In genomic region chr20:57409316-57409671, GRCh38 we compare ENCODE assay signal across 20 cellular contexts. TPM values are rescaled to one million over a fixed set of nuclear protein-coding genes. Genes with fewer than 3 reads are reported as not detected.
DNase-seq lines count a peak whose midpoint lies in the region; ATAC-seq, FAIRE-seq and TF ChIP-seq lines count a peak whose summit lies in the region.
"Had no signal": no experiment of that assay in that cellular context is flagged by ENCODE, and none has a peak within 500 bp of the region (broad histone marks: within the 10 kb centered on the region; RNA-seq: fewer than 3 reads in every experiment).

No MANE protein-coding gene starts in this region.

- DNase-seq in left ventricle myocardium inferior, result no peak
- no peak for DNase-seq in cardiac septum (ENCODE audit: low spot score)
- no peak for DNase-seq in astrocyte (ENCODE audit: low read depth)
- no peak for DNase-seq in neural progenitor cell (ENCODE audit: low spot score)
- DNase-seq in transverse colon, result no peak
- no peak for DNase-seq in D341Med (ENCODE audit: low spot score)
- DNase-seq in HPDE6-E6E7 (ENCODE audit: extremely low spot score), result no peak
- DNase-seq: activated CD4-positive, alpha-beta T cell treated with anti-CD3 and anti-CD28 coated beads for 36 hours; GF-D8; head of caudate nucleus; midbrain; NCI-H1105; NCI-H510A treated with DMSO at 0.1 percent for 48 hours had no signal

- TF ChIP-seq CTCF in left ventricle myocardium inferior (IDR thresholded peaks at IDR 0.05; ENCODE audit: borderline replicate concordance) (no peak), astrocyte (IDR thresholded peaks at IDR 0.05; ENCODE audit: insufficient read depth, low read depth, low read length) (no peak), neural progenitor cell (IDR thresholded peaks at IDR 0.05) (no peak), transverse colon (IDR thresholded peaks at IDR 0.05) (no peak)

- WGBS in transverse colon (ENCODE audit: low coverage in 1 of 2), 2 donors, result 80% methylated on average over 1 to 16 of the region's 16 CpGs

- no peak overlapping the region for H3K4me3 Mint-ChIP-seq in astrocyte (ENCODE audit: unreplicated experiment)
- no peak overlapping the region for H3K4me3 Mint-ChIP-seq in neural progenitor cell
- H3K4me3 Mint-ChIP-seq: activated CD4-positive, alpha-beta T cell treated with anti-CD3 and anti-CD28 coated beads for 36 hours; activated naive CD8-positive, alpha-beta T cell; activated T-helper 1 cell treated with anti-CD3 and anti-CD28 coated beads, Interleukin-12 subunit alpha, Interleukin-12 subunit beta, Interleukin-2, Interleukin-4 antibody, amounts not matched to agents 30 ng/mL and 10 ng/mL and 1 ng/mL, durations not matched to agents 14 hours and 24 hours and 36 hours had no signal

- TF ChIP-seq POLR2A in transverse colon (IDR thresholded peaks at IDR 0.05), result no peak

- peaks cover 7% of the 10 kb centered on the region for H3K36me3 Mint-ChIP-seq in astrocyte (ENCODE audit: low read depth, unreplicated experiment)
- peaks cover 4% of the 10 kb centered on the region for H3K36me3 Mint-ChIP-seq in neural progenitor cell

- no peak for FAIRE-seq in astrocyte (lab: Jason Lieb, UNC)

- H3K36me3 ChIP-seq in left ventricle myocardium inferior (peaks cover 43% of the 10 kb centered on the region), astrocyte (ENCODE audit: insufficient read depth, low read length) (no peaks in the 10 kb centered on the region), neural progenitor cell (no peaks in the 10 kb centered on the region), transverse colon (peaks cover 0 to 24% (median 7%) of the 10 kb centered on the region in 4 donors)

- H3K27me3 Mint-ChIP-seq in astrocyte (ENCODE audit: low read depth, unreplicated experiment) (no peaks in the 10 kb centered on the region), neural progenitor cell (ENCODE audit: insufficient read depth, low read depth) (no peaks in the 10 kb centered on the region)
- H3K27me3 Mint-ChIP-seq: activated CD4-positive, alpha-beta T cell treated with anti-CD3 and anti-CD28 coated beads for 36 hours; activated naive CD8-positive, alpha-beta T cell had no signal

- H3K4me1 ChIP-seq in left ventricle myocardium inferior (peaks cover 60% of the 10 kb centered on the region), astrocyte (ENCODE audit: insufficient read depth, low read length) (no peaks in the 10 kb centered on the region), neural progenitor cell (no peaks in the 10 kb centered on the region), transverse colon (peaks cover 0 to 3% (median under 1%) of the 10 kb centered on the region in 4 donors)
- H3K4me1 ChIP-seq: vagina had no signal

- ATAC-seq in GM21390 (IDR thresholded peaks at IDR 0.05; ENCODE audit: unreplicated experiment), result no peak
- ATAC-seq: left lobe of liver had no signal

- intact Hi-C loops in left ventricle myocardium inferior (cut with micrococcal nuclease), result no loop called here
- intact Hi-C loops in cardiac septum (cut with DNase I), result no loop called here
- intact Hi-C loops in transverse colon (cut with DNase I; ENCODE audit: low total_unique reads), result no loop called here

- in situ Hi-C loops in transverse colon (cut with MboI; ENCODE audit: low pct_ligation_motif_present in 1 of 4, low pct_unique_long_range_greater_than_20kb in 1 of 4, low sequenced_read_pairs in 3 of 4), result no loop called here

- H3K4me1 Mint-ChIP-seq in astrocyte (ENCODE audit: low read depth, unreplicated experiment) (peaks cover 4% of the 10 kb centered on the region), neural progenitor cell (peaks cover 23% of the 10 kb centered on the region)

- H3K27ac Mint-ChIP-seq in astrocyte (ENCODE audit: unreplicated experiment) (peak overlapping the region; percentile 34), neural progenitor cell (no peak overlapping the region)
- H3K27ac Mint-ChIP-seq: activated naive CD8-positive, alpha-beta T cell; activated T-helper 1 cell treated with anti-CD3 and anti-CD28 coated beads, Interleukin-12 subunit alpha, Interleukin-12 subunit beta, Interleukin-2, Interleukin-4 antibody, amounts not matched to agents 30 ng/mL and 10 ng/mL and 1 ng/mL, durations not matched to agents 14 hours and 24 hours and 36 hours had no signal

- H3K4me2 ChIP-seq in astrocyte (ENCODE audit: low read length), result no peak overlapping the region
- H3K4me2 ChIP-seq in neural progenitor cell, result no peak overlapping the region

- no peak overlapping the region for H2AFZ ChIP-seq in astrocyte (ENCODE audit: low read depth, low read length)
- no peak overlapping the region for H2AFZ ChIP-seq in neural progenitor cell (replicated peaks)

- no peak overlapping the region for H3K4me3 ChIP-seq in left ventricle myocardium inferior
- no peak overlapping the region for H3K4me3 ChIP-seq in astrocyte (ENCODE audit: insufficient read depth, low read depth, low read length)
- H3K4me3 ChIP-seq in neural progenitor cell, result no peak overlapping the region
- no peak overlapping the region for H3K4me3 ChIP-seq in transverse colon
- H3K4me3 ChIP-seq: vagina had no signal

- H3K27me3 ChIP-seq in left ventricle myocardium inferior (ENCODE audit: low read depth), result no peaks in the 10 kb centered on the region
- H3K27me3 ChIP-seq in astrocyte (ENCODE audit: insufficient read depth, low read length), result no peaks in the 10 kb centered on the region
- H3K27me3 ChIP-seq in neural progenitor cell, result no peaks in the 10 kb centered on the region
- H3K27me3 ChIP-seq in transverse colon, result no peaks in the 10 kb centered on the region
- H3K27me3 ChIP-seq: vagina had no signal

- peaks cover 13% of the 10 kb centered on the region for H3F3A ChIP-seq in neural progenitor cell (ENCODE audit: low read depth)

- TF ChIP-seq EP300 in transverse colon (IDR thresholded peaks at IDR 0.05; ENCODE audit: low read depth), result no peak

- H3K27ac ChIP-seq in left ventricle myocardium inferior (replicated peaks) (peak overlapping the region; percentile 33), astrocyte (ENCODE audit: low read depth, low read length) (no peak overlapping the region), neural progenitor cell (peak overlapping the region; percentile 20), transverse colon (peak overlapping the region in 3 of 4 donors; percentile 33 to 62 (median 62))
- H3K27ac ChIP-seq: C4-2B, RWPE1, vagina had no signal

- no peaks in the 10 kb centered on the region for H3K9me3 Mint-ChIP-seq in astrocyte (ENCODE audit: unreplicated experiment)
- H3K9me3 Mint-ChIP-seq in neural progenitor cell, result no peaks in the 10 kb centered on the region
- H3K9me3 Mint-ChIP-seq: activated T-helper 1 cell treated with anti-CD3 and anti-CD28 coated beads, Interleukin-12 subunit alpha, Interleukin-12 subunit beta, Interleukin-2, Interleukin-4 antibody, amounts not matched to agents 30 ng/mL and 10 ng/mL and 1 ng/mL, durations not matched to agents 14 hours and 24 hours and 36 hours had no signal

- H3K9me3 ChIP-seq in left ventricle myocardium inferior (replicated peaks) (no peaks in the 10 kb centered on the region), astrocyte (ENCODE audit: insufficient read depth, low read depth, low read length) (no peaks in the 10 kb centered on the region), neural progenitor cell (ENCODE audit: low read depth) (no peaks in the 10 kb centered on the region), transverse colon (no peaks in the 10 kb centered on the region)
- H3K9me3 ChIP-seq: vagina had no signal

- H3K79me2 ChIP-seq in astrocyte (ENCODE audit: insufficient read depth, low read length), result no peaks in the 10 kb centered on the region
- H3K79me2 ChIP-seq in neural progenitor cell (ENCODE audit: low read depth), result no peaks in the 10 kb centered on the region

- no peak overlapping the region for H3K9ac ChIP-seq in astrocyte (ENCODE audit: low read length)
- no peak overlapping the region for H3K9ac ChIP-seq in neural progenitor cell

- H4K20me1 ChIP-seq in astrocyte (ENCODE audit: insufficient read depth, low read length), result peaks cover 14% of the 10 kb centered on the region
- H4K20me1 ChIP-seq in neural progenitor cell (ENCODE audit: low read depth), result peaks cover 5% of the 10 kb centered on the region

RNA-seq across cellular contexts. Expression of gene RBM38, which starts 18.1 kb away (rescaled TPM):
- 75.5 TPM for total RNA-seq in left ventricle myocardium inferior
- 63.1 TPM for total RNA-seq in cardiac septum
- total RNA-seq in astrocyte, result 33.8 and 43.5 TPM in 2 replicates
- 26.6 and 53.4 TPM in 2 replicates for total RNA-seq in neural progenitor cell (ENCODE audit: low replicate concordance)
- 10 to 100 TPM; 26.5 to 37.4 (median 30.4) TPM for total RNA-seq in transverse colon

RNA-seq across cellular contexts. Expression of gene RAE1, which starts 58.2 kb away (rescaled TPM):
- total RNA-seq in left ventricle myocardium inferior, result 15.3 TPM
- total RNA-seq in cardiac septum, result 13.8 TPM
- 29.2 and 31.1 TPM in 2 replicates for total RNA-seq in astrocyte
- 50.2 and 77.6 TPM in 2 replicates for total RNA-seq in neural progenitor cell (ENCODE audit: low replicate concordance)
- total RNA-seq in transverse colon, result 10 to 100 TPM in 3 of 4 donors, 1 to 10 TPM in 1; 5.6 to 29.9 (median 15.2) TPM
